In the genomic region with DNA sequence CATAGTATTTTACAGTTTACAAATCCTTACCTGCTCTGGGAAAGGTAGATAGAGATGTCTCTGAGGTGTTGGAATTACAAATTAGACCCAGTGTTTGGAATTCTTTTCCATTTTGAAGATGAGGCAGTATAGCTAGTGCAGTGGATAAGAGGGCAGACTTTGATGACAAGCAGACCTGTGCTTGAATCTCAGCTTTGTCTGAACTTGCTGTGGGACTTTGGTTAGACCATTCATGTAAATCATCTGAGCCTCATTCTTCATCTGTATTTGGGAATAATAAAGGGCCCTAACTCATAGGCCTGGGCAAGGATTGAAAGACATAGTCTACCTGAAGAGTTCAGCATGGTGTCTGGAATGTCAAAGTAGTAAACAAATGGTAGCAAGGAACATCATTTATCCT, we compare ENCODE assay signal across 22 cellular contexts.
DNase-seq lines count a peak whose midpoint lies in the region; ATAC-seq, FAIRE-seq and TF ChIP-seq lines count a peak whose summit lies in the region.
"Had no signal": no experiment of that assay in that cellular context is flagged by ENCODE, and none has a peak within 500 bp of the region (broad histone marks: within the 10 kb centered on the region; RNA-seq: fewer than 3 reads in every experiment).

No MANE protein-coding gene starts in this region.

- H3K4me3 ChIP-seq in heart right ventricle = no peak overlapping the region
- H3K4me3 ChIP-seq in breast epithelium = no peak overlapping the region
- H3K4me3 ChIP-seq in keratinocyte (ENCODE audit: control insufficient read depth in 2 of 3, extremely low read depth in 1 of 3, insufficient read depth in 2 of 3, low read depth in 1 of 3, low read length in 3 of 3) = no peak overlapping the region
- no peak overlapping the region for H3K4me3 ChIP-seq in small intestine (ENCODE audit: low read depth in 1 of 2, low read length in 2 of 2)
- H3K4me3 ChIP-seq: esophagus squamous epithelium, lung had no signal

- DNase-seq in heart right ventricle (no peak), left ventricle myocardium superior (no peak), breast epithelium (ENCODE audit: low spot score in 2 of 2) (no peak), keratinocyte (ENCODE audit: low read depth, low spot score) (no peak), small intestine (no peak), GM19239 (ENCODE audit: insufficient read length, low spot score) (no peak)
- no peak for DNase-seq in activated CD4-positive, alpha-beta T cell treated with anti-CD3 and anti-CD28 coated beads, Interleukin-2, amount 10 ng/mL, durations not matched to agents 24 days and 14 days
- no peak for DNase-seq in activated T-cell treated with anti-CD3 and anti-CD28 coated beads, Interleukin-2, amount 50 U/mL, for 1 hour
- DNase-seq: activated CD4-positive, alpha-beta T cell treated with anti-CD3 and anti-CD28 coated beads, Interleukin-2, amount 50 U/mL, for 1 hour; activated naive CD4-positive, alpha-beta T cell treated with anti-CD3 and anti-CD28 coated beads, Interleukin-2, amount 10 ng/mL, durations not matched to agents 7 days and 5 days; activated T-cell treated with anti-CD3 and anti-CD28 coated beads, Interleukin-2, amount 50 U/mL, for 72 hours; brain microvascular endothelial cell; CD4-positive, CD25-positive, alpha-beta regulatory T cell; HCEC 1CT; immature natural killer cell; NCI-H1436 treated with DMSO at 0.1 percent for 48 hours; SIG-M5 had no signal

- TF ChIP-seq POLR2A in breast epithelium (IDR thresholded peaks at IDR 0.05) = no peak

- no peaks in the 10 kb centered on the region for H3K27me3 ChIP-seq in heart right ventricle
- no peaks in the 10 kb centered on the region for H3K27me3 ChIP-seq in breast epithelium
- no peaks in the 10 kb centered on the region for H3K27me3 ChIP-seq in keratinocyte (ENCODE audit: control insufficient read depth, extremely low read depth, insufficient read depth, low read length)
- no peaks in the 10 kb centered on the region for H3K27me3 ChIP-seq in small intestine (ENCODE audit: control insufficient read depth in 2 of 2, insufficient read depth in 2 of 2, low read length in 2 of 2)
- H3K27me3 ChIP-seq: brain microvascular endothelial cell, esophagus squamous epithelium had no signal

- H3K9ac ChIP-seq in keratinocyte (ENCODE audit: control insufficient read depth, extremely low read depth, insufficient read depth, low read length) = no peak overlapping the region

- H3K9me3 Mint-ChIP-seq in activated CD4-positive, alpha-beta T cell treated with anti-CD3 and anti-CD28 coated beads, Interleukin-2, amount 10 ng/mL, durations not matched to agents 24 days and 14 days = no peaks in the 10 kb centered on the region
- H3K9me3 Mint-ChIP-seq: activated naive CD4-positive, alpha-beta T cell treated with anti-CD3 and anti-CD28 coated beads, Interleukin-2, amount 10 ng/mL, durations not matched to agents 7 days and 5 days; immature natural killer cell; stimulated activated naive CD8-positive, alpha-beta T cell treated with anti-CD3 and anti-CD28 coated beads, Interleukin-15, Interleukin-2, amounts not matched to agents 100 ng/mL and 50 ng/mL, for 24 hours had no signal

- no peak overlapping the region for H3K27ac Mint-ChIP-seq in activated CD4-positive, alpha-beta T cell treated with anti-CD3 and anti-CD28 coated beads, Interleukin-2, amount 10 ng/mL, durations not matched to agents 24 days and 14 days
- H3K27ac Mint-ChIP-seq: activated naive CD4-positive, alpha-beta T cell treated with anti-CD3 and anti-CD28 coated beads, Interleukin-2, amount 10 ng/mL, durations not matched to agents 7 days and 5 days; activated T-cell treated with anti-CD3 and anti-CD28 coated beads, Interleukin-2, amount 50 U/mL, for 72 hours; CD4-positive, CD25-positive, alpha-beta regulatory T cell; immature natural killer cell; stimulated activated naive CD8-positive, alpha-beta T cell treated with anti-CD3 and anti-CD28 coated beads, Interleukin-15, Interleukin-2, amounts not matched to agents 100 ng/mL and 50 ng/mL, for 24 hours had no signal

- H3K4me1 Mint-ChIP-seq in activated CD4-positive, alpha-beta T cell treated with anti-CD3 and anti-CD28 coated beads, Interleukin-2, amount 10 ng/mL, durations not matched to agents 24 days and 14 days = no peaks in the 10 kb centered on the region
- H3K4me1 Mint-ChIP-seq: activated naive CD4-positive, alpha-beta T cell treated with anti-CD3 and anti-CD28 coated beads, Interleukin-2, amount 10 ng/mL, durations not matched to agents 7 days and 5 days; CD4-positive, CD25-positive, alpha-beta regulatory T cell; immature natural killer cell had no signal

- peak overlapping the region; percentile 71 to 89 (median 84) for H3K27ac ChIP-seq in heart right ventricle
- H3K27ac ChIP-seq in breast epithelium = peak overlapping the region; percentile 69 to 79
- H3K27ac ChIP-seq in keratinocyte (ENCODE audit: control insufficient read depth, insufficient read depth, low read length) = peak overlapping the region; percentile 98
- peak overlapping the region; percentile 43 to 53 for H3K27ac ChIP-seq in small intestine (ENCODE audit: low read depth in 1 of 2, low read length in 1 of 2)
- H3K27ac ChIP-seq: brain microvascular endothelial cell had no signal

- no peaks in the 10 kb centered on the region for H4K20me1 ChIP-seq in keratinocyte (ENCODE audit: control insufficient read depth, extremely low read depth, insufficient read depth, low read length)

- dilution Hi-C loops in keratinocyte (cut with MboI; ENCODE audit: extremely low pct_ligation_motif_present, low sequenced_read_pairs) = no loop called here

- no peak overlapping the region for H3K4me3 Mint-ChIP-seq in activated CD4-positive, alpha-beta T cell treated with anti-CD3 and anti-CD28 coated beads, Interleukin-2, amount 10 ng/mL, durations not matched to agents 24 days and 14 days
- H3K4me3 Mint-ChIP-seq: activated naive CD4-positive, alpha-beta T cell treated with anti-CD3 and anti-CD28 coated beads, Interleukin-2, amount 10 ng/mL, durations not matched to agents 7 days and 5 days; activated T-cell treated with anti-CD3 and anti-CD28 coated beads, Interleukin-2, amount 50 U/mL, for 72 hours; CD4-positive, CD25-positive, alpha-beta regulatory T cell; immature natural killer cell; stimulated activated naive CD8-positive, alpha-beta T cell treated with anti-CD3 and anti-CD28 coated beads, Interleukin-15, Interleukin-2, amounts not matched to agents 100 ng/mL and 50 ng/mL, for 24 hours had no signal

- H3K36me3 ChIP-seq in heart right ventricle (no peaks in the 10 kb centered on the region), breast epithelium (no peaks in the 10 kb centered on the region), keratinocyte (ENCODE audit: control insufficient read depth in 2 of 2, extremely low read depth in 1 of 2, insufficient read depth in 2 of 2, low read length in 2 of 2) (no peaks in the 10 kb centered on the region), small intestine (ENCODE audit: control insufficient read depth in 2 of 2, insufficient read depth in 2 of 2, low read length in 2 of 2) (no peaks in the 10 kb centered on the region)
- H3K36me3 ChIP-seq: brain microvascular endothelial cell, esophagus squamous epithelium had no signal

- peaks cover 0 to 34% (median 16%) of the 10 kb centered on the region in 9 donors for H3K4me1 ChIP-seq in heart right ventricle
- H3K4me1 ChIP-seq in breast epithelium = peaks cover 0 to 8% of the 10 kb centered on the region in 2 donors
- peaks cover 55% of the 10 kb centered on the region for H3K4me1 ChIP-seq in keratinocyte (ENCODE audit: control insufficient read depth, extremely low read depth, insufficient read depth, low read length)
- peaks cover 2 to 5% of the 10 kb centered on the region in 2 donors for H3K4me1 ChIP-seq in small intestine (ENCODE audit: control insufficient read depth in 2 of 2, insufficient read depth in 1 of 2, low read depth in 1 of 2, low read length in 1 of 2)

- peak overlapping the region; percentile 88 for H3K4me2 ChIP-seq in keratinocyte (ENCODE audit: control insufficient read depth, extremely low read depth, insufficient read depth, low read depth, low read length)

- ATAC-seq in heart right ventricle = no peak
- no peak for ATAC-seq in left ventricle myocardium superior
- ATAC-seq: activated T-cell treated with anti-CD3 and anti-CD28 coated beads, Interleukin-2, amount 50 U/mL, for 72 hours had no signal

- H3K9me3 ChIP-seq in heart right ventricle (no peaks in the 10 kb centered on the region), breast epithelium (no peaks in the 10 kb centered on the region), keratinocyte (ENCODE audit: control insufficient read depth, low read depth, low read length) (no peaks in the 10 kb centered on the region), small intestine (ENCODE audit: control insufficient read depth, low read depth) (no peaks in the 10 kb centered on the region)
- H3K9me3 ChIP-seq: esophagus squamous epithelium had no signal

- peak; percentile 88 for FAIRE-seq in keratinocyte (lab: Jason Lieb, UNC)
- no peak for FAIRE-seq in small intestine (lab: Jason Lieb, UNC)
- FAIRE-seq in GM19239 (lab: Jason Lieb, UNC) = no peak
- FAIRE-seq: colon, GM18507 had no signal

- no peaks in the 10 kb centered on the region for H3K36me3 Mint-ChIP-seq in activated CD4-positive, alpha-beta T cell treated with anti-CD3 and anti-CD28 coated beads, Interleukin-2, amount 10 ng/mL, durations not matched to agents 24 days and 14 days (ENCODE audit: low read depth)
- H3K36me3 Mint-ChIP-seq: activated naive CD4-positive, alpha-beta T cell treated with anti-CD3 and anti-CD28 coated beads, Interleukin-2, amount 10 ng/mL, durations not matched to agents 7 days and 5 days; CD4-positive, CD25-positive, alpha-beta regulatory T cell; immature natural killer cell had no signal

- TF ChIP-seq CTCF in heart right ventricle (IDR thresholded peaks at IDR 0.05) (no peak), breast epithelium (IDR thresholded peaks at IDR 0.05) (no peak), keratinocyte (optimal IDR thresholded peaks at IDR 0.05 in 1 of 3, IDR thresholded peaks at IDR 0.05 in 1 of 3, conservative IDR thresholded peaks at IDR 0.05 in 1 of 3; ENCODE audit: extremely low read depth in 1 of 3, insufficient read depth in 2 of 3, low read length in 3 of 3) (no peak)

- no peaks in the 10 kb centered on the region for H3K9me1 ChIP-seq in keratinocyte (ENCODE audit: control insufficient read depth, extremely low read depth, insufficient read depth, low read length)

- intact Hi-C loops in heart right ventricle (cut with DNase I) (loop anchor here in 2 of 10 donors (5.0 to 10.0 kb wide), 2 partner anchors 140 to 222 kb away; partner anchors contain the start of gene RAB28 (in 1 of the 2)), left ventricle myocardium superior (cut with micrococcal nuclease) (no loop called here), breast epithelium (cut with DNase I; ENCODE audit: low total_unique reads) (no loop called here)
- intact Hi-C loops in activated CD4-positive, alpha-beta T cell treated with anti-CD3 and anti-CD28 coated beads, Interleukin-2, amount 10 ng/mL, durations not matched to agents 24 days and 14 days (cut with micrococcal nuclease) = no loop called here

- no peaks in the 10 kb centered on the region for H3K27me3 Mint-ChIP-seq in activated CD4-positive, alpha-beta T cell treated with anti-CD3 and anti-CD28 coated beads, Interleukin-2, amount 10 ng/mL, durations not matched to agents 24 days and 14 days
- H3K27me3 Mint-ChIP-seq: activated naive CD4-positive, alpha-beta T cell treated with anti-CD3 and anti-CD28 coated beads, Interleukin-2, amount 10 ng/mL, durations not matched to agents 7 days and 5 days; CD4-positive, CD25-positive, alpha-beta regulatory T cell had no signal

- H2AFZ ChIP-seq in keratinocyte (ENCODE audit: control insufficient read depth, low read length) = peak overlapping the region; percentile 45

- no peaks in the 10 kb centered on the region for H3K79me2 ChIP-seq in keratinocyte (ENCODE audit: control insufficient read depth, insufficient read depth, low read length)

Comparison
In these comparisons a context has a peak if more than half of its experiments do, and no peak if none do; other contexts are left out.
1. H3K27ac ChIP-seq: peak in every context shown above with its lines; median percentile 98 in keratinocyte; 84 in heart right ventricle; 74 in breast epithelium; 48 in small intestine.